Comparison of ENCODE assay signal across 1 cellular context in the genomic region with DNA sequence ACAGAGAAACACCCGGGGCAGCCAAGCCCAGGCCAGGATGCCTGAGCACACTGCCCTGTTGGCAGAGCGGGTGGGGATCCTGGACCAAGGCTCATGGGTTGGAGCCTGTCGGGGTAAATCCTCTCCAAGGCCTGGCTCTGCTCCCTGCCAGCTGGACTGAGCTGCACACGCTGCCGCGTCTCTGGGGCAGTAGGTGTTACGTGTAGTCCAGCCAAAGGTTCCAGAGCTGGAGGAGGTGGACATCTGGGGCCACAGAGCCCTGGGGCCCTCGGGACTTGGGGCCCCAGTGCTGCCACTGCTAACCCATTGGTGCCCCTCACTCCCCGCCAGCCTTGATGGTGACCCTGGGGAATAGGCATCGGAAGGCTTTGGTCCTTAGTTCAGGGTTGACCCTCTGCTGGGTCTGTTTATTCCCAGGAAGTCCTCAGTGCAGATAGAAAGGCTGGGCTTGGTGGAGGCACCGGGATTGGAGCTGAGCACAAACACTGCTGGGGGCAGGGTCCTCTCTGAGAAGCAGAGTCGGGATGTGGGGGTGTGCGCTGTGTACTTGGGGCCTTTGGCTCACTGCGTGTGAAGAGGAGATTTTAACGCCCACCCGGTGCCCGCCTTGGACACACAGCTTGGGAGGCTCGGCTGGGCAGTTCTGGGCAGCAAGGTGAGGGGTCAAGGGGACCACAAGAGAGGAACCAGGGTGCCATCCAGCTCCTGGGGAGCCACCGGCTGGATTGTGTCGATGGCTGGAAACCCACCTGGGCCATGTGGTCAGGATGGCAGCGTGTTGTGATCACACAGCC.
TF ChIP-seq lines count a peak whose summit lies in the region.

No MANE protein-coding gene starts in this region.

TF ChIP-seq in HepG2, 621 proteins besides CTCF, POLR2A, EP300 and RAD21 (continued from another document):
- no peak; the same call in 1 of the 2 replicates for TF ChIP-seq ZNF629 (CRISPR knock-in tag; conservative IDR thresholded peaks at IDR 0.05)
- TF ChIP-seq MED1 (CRISPR knock-in tag; IDR thresholded peaks at IDR 0.05), result peak; percentile 62
- TF ChIP-seq NR2F6 (IDR thresholded peaks at IDR 0.05), result no peak
- peak; percentile 59; the same call in 1 of the 2 replicates for TF ChIP-seq NR2F6 (CRISPR knock-in tag; IDR thresholded peaks at IDR 0.05)
- 0 out of 2 replicates have a peak, but pooled peaks have one; percentile 36 for TF ChIP-seq FOXO1 (CRISPR knock-in tag; IDR thresholded peaks at IDR 0.05)
- 0 out of 2 replicates have a peak, but pooled peaks have one; percentile 29 for TF ChIP-seq UBTF (CRISPR knock-in tag; IDR thresholded peaks at IDR 0.05)
- no peak for TF ChIP-seq LBX2 (CRISPR knock-in tag; IDR thresholded peaks at IDR 0.05; ENCODE audit: borderline replicate concordance)
- TF ChIP-seq ZNF230 (CRISPR knock-in tag; IDR thresholded peaks at IDR 0.05), result 0 out of 2 replicates have a peak, but pooled peaks have one; percentile 36
- TF ChIP-seq ZNF431 (CRISPR knock-in tag; IDR thresholded peaks at IDR 0.05; ENCODE audit: borderline replicate concordance, low read depth), result 0 out of 2 replicates have a peak, but pooled peaks have one; percentile 15
- TF ChIP-seq FOXP1 (IDR thresholded peaks at IDR 0.05), result no peak
- peak; percentile 6; the same call in 1 of the 2 replicates for TF ChIP-seq FOXP1 (CRISPR knock-in tag; IDR thresholded peaks at IDR 0.05)
